In the genomic region with DNA sequence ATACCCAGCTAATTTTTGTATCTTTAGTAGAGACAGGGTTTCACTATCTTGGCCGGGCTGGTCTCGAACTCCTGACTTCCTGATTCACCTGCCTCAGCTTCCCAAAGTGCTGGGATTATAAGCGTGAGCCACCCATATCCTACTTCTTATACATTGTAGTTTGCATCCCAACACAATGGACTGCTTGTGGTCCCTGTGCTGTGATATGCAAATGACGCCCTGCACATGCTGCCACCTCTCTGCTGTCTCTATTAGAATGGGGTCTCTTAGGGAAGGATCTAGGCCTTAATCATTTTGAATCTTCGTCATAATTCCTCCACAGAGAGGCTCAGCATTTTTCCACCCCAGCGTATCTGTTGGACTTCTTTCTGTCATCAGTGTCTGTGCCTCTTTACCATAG, we compare ENCODE assay signal across 13 cellular contexts.
A peak's percentile ranks its signal among the peaks of the same experiment; 100 is the strongest.
DNase-seq lines count a peak whose midpoint lies in the region; TF ChIP-seq lines count a peak whose summit lies in the region.
"Had no signal": no experiment of that assay in that cellular context is flagged by ENCODE, and none has a peak within 500 bp of the region (broad histone marks: within the 10 kb centered on the region; RNA-seq: fewer than 3 reads in every experiment).

No MANE protein-coding gene starts in this region.

- H3K36me3 ChIP-seq in HUES48 (ENCODE audit: control insufficient read depth, insufficient read depth, low read length) (no peaks in the 10 kb centered on the region), SU-DHL-6 (ENCODE audit: low read length) (no peaks in the 10 kb centered on the region)
- H3K36me3 ChIP-seq: BLaER1 treated with 17β-estradiol and CSF1 and Interleukin-3, amounts not matched to agents 10 nM and 100 nM had no signal

- DNase-seq in glutamatergic neuron = no peak
- DNase-seq in activated CD4-positive, alpha-beta memory T cell treated with anti-CD3 and anti-CD28 coated beads for 36 hours = no peak
- no peak for DNase-seq in NCI-H446 (lab: John Stamatoyannopoulos, UW)
- no peak for DNase-seq in NCI-H2196 treated with DMSO at 0.1 percent for 48 hours (lab: John Stamatoyannopoulos, UW; ENCODE audit: unreplicated experiment)
- DNase-seq in NCI-H146 (lab: John Stamatoyannopoulos, UW) = no peak
- DNase-seq: ACHN; CD4-positive, CD25-positive, alpha-beta regulatory T cell; DMS53; H9 had no signal

- peaks cover 3% of the 10 kb centered on the region for H3K27me3 Mint-ChIP-seq in glutamatergic neuron (ENCODE audit: unreplicated experiment)
- no peaks in the 10 kb centered on the region for H3K27me3 Mint-ChIP-seq in activated CD4-positive, alpha-beta memory T cell treated with anti-CD3 and anti-CD28 coated beads for 36 hours
- H3K27me3 Mint-ChIP-seq: CD4-positive, CD25-positive, alpha-beta regulatory T cell; IgD-negative memory B cell had no signal

- H3K4me3 ChIP-seq in HUES48 (ENCODE audit: low read depth, low read length) (no peak overlapping the region), SU-DHL-6 (ENCODE audit: insufficient read depth, low read length, poor library complexity, severe bottlenecking) (no peak overlapping the region)
- H3K4me3 ChIP-seq: BLaER1 treated with 17β-estradiol and CSF1 and Interleukin-3, amounts not matched to agents 10 nM and 100 nM had no signal

- H3K4me1 Mint-ChIP-seq in glutamatergic neuron (ENCODE audit: low read depth, unreplicated experiment) = peaks cover 9% of the 10 kb centered on the region
- no peaks in the 10 kb centered on the region for H3K4me1 Mint-ChIP-seq in activated CD4-positive, alpha-beta memory T cell treated with anti-CD3 and anti-CD28 coated beads for 36 hours (ENCODE audit: low read depth)
- H3K4me1 Mint-ChIP-seq: CD4-positive, CD25-positive, alpha-beta regulatory T cell; IgD-negative memory B cell had no signal

- H3K4me1 ChIP-seq in HUES48 (ENCODE audit: control insufficient read depth, insufficient read depth, low read length) = peaks cover 20% of the 10 kb centered on the region

- H3F3A ChIP-seq in SU-DHL-6 (ENCODE audit: insufficient read depth) = no peaks in the 10 kb centered on the region

- POLR2A ChIA-PET in activated CD4-positive, alpha-beta memory T cell treated with anti-CD3 and anti-CD28 coated beads for 36 hours (lab: Charles Lee) = interaction anchor here (0.6 kb wide), 1 partner anchor 19 kb away, joined by 4 read pairs; no protein-coding TSS in a partner anchor

- peak overlapping the region; percentile 54 for H2AFZ ChIP-seq in SU-DHL-6 (ENCODE audit: low read depth, low read length, severe bottlenecking)

- no peaks in the 10 kb centered on the region for H3K9me2 ChIP-seq in SU-DHL-6 (replicated peaks; ENCODE audit: insufficient read depth, low read length)

- CTCF ChIA-PET in activated CD4-positive, alpha-beta memory T cell treated with anti-CD3 and anti-CD28 coated beads for 36 hours (lab: Charles Lee) = no interaction called here

- intact Hi-C loops in activated CD4-positive, alpha-beta memory T cell treated with anti-CD3 and anti-CD28 coated beads for 36 hours (cut with micrococcal nuclease) = no loop called here

- no peaks in the 10 kb centered on the region for H3K79me2 ChIP-seq in SU-DHL-6 (ENCODE audit: insufficient read depth, low read length)

- H3K27ac ChIP-seq in HUES48 (ENCODE audit: low read depth, low read length) (peak overlapping the region; percentile 65), SU-DHL-6 (ENCODE audit: low read depth, low read length) (no peak overlapping the region)
- H3K27ac ChIP-seq: BLaER1 treated with 17β-estradiol and CSF1 and Interleukin-3, amounts not matched to agents 10 nM and 100 nM had no signal

- no peaks in the 10 kb centered on the region for H3K27me3 ChIP-seq in HUES48 (ENCODE audit: control insufficient read depth, insufficient read depth, low read length)
- no peaks in the 10 kb centered on the region for H3K27me3 ChIP-seq in SU-DHL-6 (ENCODE audit: low read length)
- H3K27me3 ChIP-seq: BLaER1 treated with 17β-estradiol and CSF1 and Interleukin-3, amounts not matched to agents 10 nM and 100 nM had no signal

- peaks cover 14% of the 10 kb centered on the region for H3K9me3 Mint-ChIP-seq in glutamatergic neuron (ENCODE audit: unreplicated experiment)
- peaks cover 9% of the 10 kb centered on the region for H3K9me3 Mint-ChIP-seq in activated CD4-positive, alpha-beta memory T cell treated with anti-CD3 and anti-CD28 coated beads for 36 hours

- no peaks in the 10 kb centered on the region for H4K20me1 ChIP-seq in SU-DHL-6 (ENCODE audit: low read depth, low read length)
- H4K20me1 ChIP-seq: BLaER1 treated with 17β-estradiol and CSF1 and Interleukin-3, amounts not matched to agents 10 nM and 100 nM had no signal

- 0 out of 2 replicates have a peak, but pooled peaks cover 4% of the 10 kb centered on the region for H3K9me3 ChIP-seq in HUES48 (ENCODE audit: control insufficient read depth, insufficient read depth, low read length)
- no peaks in the 10 kb centered on the region for H3K9me3 ChIP-seq in SU-DHL-6 (ENCODE audit: insufficient read depth, low read length)

- no peak for TF ChIP-seq CTCF in SU-DHL-6 (IDR thresholded peaks at IDR 0.05; ENCODE audit: insufficient read depth, low read length, poor library complexity, severe bottlenecking)
- TF ChIP-seq CTCF in glutamatergic neuron (IDR thresholded peaks at IDR 0.05; ENCODE audit: partially characterized antibody, unreplicated experiment) = no peak

- H3K4me2 ChIP-seq in SU-DHL-6 (ENCODE audit: low read depth, low read length, poor library complexity, severe bottlenecking) = no peak overlapping the region

- H3K36me3 Mint-ChIP-seq in glutamatergic neuron (ENCODE audit: unreplicated experiment) = peaks cover 7% of the 10 kb centered on the region
- H3K36me3 Mint-ChIP-seq in activated CD4-positive, alpha-beta memory T cell treated with anti-CD3 and anti-CD28 coated beads for 36 hours = no peaks in the 10 kb centered on the region
- H3K36me3 Mint-ChIP-seq: CD4-positive, CD25-positive, alpha-beta regulatory T cell had no signal

- H3K4me3 Mint-ChIP-seq in glutamatergic neuron (ENCODE audit: unreplicated experiment) = no peak overlapping the region
- no peak overlapping the region for H3K4me3 Mint-ChIP-seq in activated CD4-positive, alpha-beta memory T cell treated with anti-CD3 and anti-CD28 coated beads for 36 hours
- H3K4me3 Mint-ChIP-seq: CD4-positive, CD25-positive, alpha-beta regulatory T cell; H9; IgD-negative memory B cell had no signal

- H3K9ac ChIP-seq in HUES48 (ENCODE audit: low read depth, low read length) (no peak overlapping the region), SU-DHL-6 (ENCODE audit: low read length) (no peak overlapping the region)
- H3K9ac ChIP-seq: BLaER1 treated with 17β-estradiol and CSF1 and Interleukin-3, amounts not matched to agents 10 nM and 100 nM had no signal

- H3K27ac Mint-ChIP-seq in glutamatergic neuron (ENCODE audit: unreplicated experiment) = peak overlapping the region; percentile 65
- H3K27ac Mint-ChIP-seq in activated CD4-positive, alpha-beta memory T cell treated with anti-CD3 and anti-CD28 coated beads for 36 hours = no peak overlapping the region
- H3K27ac Mint-ChIP-seq: CD4-positive, CD25-positive, alpha-beta regulatory T cell; IgD-negative memory B cell had no signal
